Comparison of ENCODE assay signal across 8 cellular contexts in genomic region chr15:34337557-34338306, GRCh38. TPM values are rescaled to one million over a fixed set of nuclear protein-coding genes. Genes with fewer than 3 reads are reported as not detected.
DNase-seq lines count a peak whose midpoint lies in the region; ATAC-seq and TF ChIP-seq lines count a peak whose summit lies in the region.

SLC12A6 (minus strand) TSS chr15:34337781; CDS start chr15:34336680, 1,101 bp downstream.

- peak within 1 kb of the TSS; percentile 86 for H3K4me2 ChIP-seq in parathyroid adenoma (ENCODE audit: low read length)

- H3K4me1 ChIP-seq in parathyroid adenoma (no peaks in the 10 kb centered on the region), tibial artery (peaks cover 0 to 53% (median 18%) of the 10 kb centered on the region in 4 donors)

- ATAC-seq in HG02610 (IDR thresholded peaks at IDR 0.05; ENCODE audit: unreplicated experiment) (peak; percentile 67), Right ventricle myocardium inferior (peak; percentile 98)

- no peaks in the 10 kb centered on the region for H3K36me3 ChIP-seq in parathyroid adenoma (ENCODE audit: control insufficient read depth, insufficient read depth, low read length)
- H3K36me3 ChIP-seq in tibial artery = peaks cover 0 to 7% (median 0%) of the 10 kb centered on the region in 3 donors

- DNase-seq in GM10266 (ENCODE audit: extremely low spot score) (peak; percentile 90), NCI-H1092 treated with DMSO at 0.1 percent for 48 hours (lab: John Stamatoyannopoulos, UW) (peak; percentile 71), SW 1271 (lab: John Stamatoyannopoulos, UW) (peak; percentile 72 to 76), Right ventricle myocardium inferior (ENCODE audit: missing footprints) (peak; percentile 96), tibial artery (peak; percentile 86 to 93)
- DNase-seq in activated naive CD8-positive, alpha-beta T cell treated with anti-CD3 and anti-CD28 coated beads, Interleukin-2, amount 50 U/mL, for 16 hours (ENCODE audit: low read depth, low spot score) = peak; percentile 84

- TF ChIP-seq CTCF in GM10266 (IDR thresholded peaks at IDR 0.05; ENCODE audit: control insufficient read depth, insufficient read depth, low read depth, missing control alignments) = peak; percentile 1
- no peak for TF ChIP-seq CTCF in parathyroid adenoma (IDR thresholded peaks at IDR 0.05)
- no peak for TF ChIP-seq CTCF in tibial artery (IDR thresholded peaks at IDR 0.05)

- H2AFZ ChIP-seq in parathyroid adenoma = peak within 1 kb of the TSS; percentile 91

- H3K4me3 ChIP-seq in parathyroid adenoma (ENCODE audit: low read depth, low read length) (peak within 1 kb of the TSS; percentile 76), tibial artery (peak within 1 kb of the TSS; percentile 76 to 93)

- H3K27ac ChIP-seq in parathyroid adenoma (peak within 1 kb of the TSS; percentile 61), tibial artery (peak within 1 kb of the TSS; percentile 82 to 92)

- intact Hi-C loops in Right ventricle myocardium inferior (cut with DNase I) (loop anchor here (5.0 to 10.0 kb wide), 2 partner anchors 80 to 113 kb away; partner anchors contain the start of gene EMC4), tibial artery (cut with DNase I; ENCODE audit: low total_unique reads) (no loop called here)

- H3K9ac ChIP-seq in parathyroid adenoma = no peak within 1 kb of the TSS

- H3K27me3 ChIP-seq in parathyroid adenoma (ENCODE audit: control insufficient read depth, insufficient read depth, low read length) = no peaks in the 10 kb centered on the region
- no peaks in the 10 kb centered on the region for H3K27me3 ChIP-seq in tibial artery

- no peaks in the 10 kb centered on the region for H3K79me2 ChIP-seq in parathyroid adenoma

- H3K9me3 ChIP-seq in parathyroid adenoma (ENCODE audit: control insufficient read depth, low read length) (no peaks in the 10 kb centered on the region), tibial artery (no peaks in the 10 kb centered on the region)

RNA-seq across cellular contexts. Expression of gene SLC12A6, which starts in this region (rescaled TPM):
- total RNA-seq in Right ventricle myocardium inferior = 30.4 TPM

Comparison
In these comparisons a context has a peak if more than half of its experiments do, and no peak if none do; other contexts are left out.
1. Peak in every context shown above with its lines: DNase-seq, ATAC-seq, H3K4me3 ChIP-seq and H3K27ac ChIP-seq.